In genomic region chr3:172688588-172688987, GRCh38 we compare ENCODE assay signal across 18 cellular contexts.
"Had no signal": no experiment of that assay in that cellular context is flagged by ENCODE, and none has a peak within 500 bp of the region (broad histone marks: within the 10 kb centered on the region; RNA-seq: fewer than 3 reads in every experiment).

No MANE protein-coding gene starts in this region.

- H3K9me3 Mint-ChIP-seq: activated CD4-positive, alpha-beta memory T cell treated with anti-CD3 and anti-CD28 coated beads, Interleukin-2, amount 10 ng/mL, durations not matched to agents 7 days and 5 days; activated T-cell treated with anti-CD3 and anti-CD28 coated beads, Interleukin-2, amount 50 U/mL, for 4 hours; naive B cell; neural progenitor cell; stimulated activated memory B cell treated with anti-CD40 and anti-IgM and Interleukin-4, amounts not matched to agents 10 μg/mL and 1 μg/mL and 100 μg/mL, for 72 hours; WTC11 had no signal

- H3K4me3 Mint-ChIP-seq: activated CD4-positive, alpha-beta memory T cell treated with anti-CD3 and anti-CD28 coated beads, Interleukin-2, amount 10 ng/mL, durations not matched to agents 7 days and 5 days; activated T-cell treated with anti-CD3 and anti-CD28 coated beads, Interleukin-2, amount 50 U/mL, for 4 hours; neural progenitor cell; stimulated activated memory B cell treated with anti-CD40 and anti-IgM and Interleukin-4, amounts not matched to agents 10 μg/mL and 1 μg/mL and 100 μg/mL, for 72 hours; WTC11 had no signal

- H3K36me3 Mint-ChIP-seq: naive B cell; neural progenitor cell; stimulated activated memory B cell treated with anti-CD40 and anti-IgM and Interleukin-4, amounts not matched to agents 10 μg/mL and 1 μg/mL and 100 μg/mL, for 72 hours; WTC11 had no signal

- H3K4me3 ChIP-seq: cardiac muscle cell, lung, neural progenitor cell had no signal

- H3K27me3 Mint-ChIP-seq: activated CD4-positive, alpha-beta memory T cell treated with anti-CD3 and anti-CD28 coated beads, Interleukin-2, amount 10 ng/mL, durations not matched to agents 7 days and 5 days; naive B cell; stimulated activated memory B cell treated with anti-CD40 and anti-IgM and Interleukin-4, amounts not matched to agents 10 μg/mL and 1 μg/mL and 100 μg/mL, for 72 hours had no signal

- ATAC-seq: activated T-cell treated with anti-CD3 and anti-CD28 coated beads, Interleukin-2, amount 50 U/mL, for 4 hours; stimulated activated memory B cell treated with anti-CD40 and anti-IgM and Interleukin-4, amounts not matched to agents 10 μg/mL and 1 μg/mL and 100 μg/mL, for 72 hours; WTC11 had no signal

- H3K27me3 ChIP-seq: cardiac muscle cell, neural progenitor cell had no signal

- DNase-seq: activated CD4-positive, alpha-beta memory T cell treated with anti-CD3 and anti-CD28 coated beads, Interleukin-2, amount 10 ng/mL, durations not matched to agents 7 days and 5 days; activated CD4-positive, alpha-beta T cell treated with anti-CD3 and anti-CD28 coated beads for 4 hours; activated effector memory CD4-positive, alpha-beta T cell treated with Interleukin-2 at 50 U/mL for 16 hours; activated naive CD4-positive, alpha-beta T cell treated with anti-CD3 and anti-CD28 coated beads, Interleukin-2, amount 50 U/mL, for 16 hours; activated T-cell treated with anti-CD3 and anti-CD28 coated beads, Interleukin-2, amount 50 U/mL, for 4 hours; hypothalamus; kidney; midbrain; naive B cell; stimulated activated CD4-positive, alpha-beta T cell treated with anti-CD3 and anti-CD28 coated beads, Interleukin-2, amount 100 ng/mL, for 48 hours; T-helper 2 cell had no signal

- H3K27ac Mint-ChIP-seq: activated CD4-positive, alpha-beta memory T cell treated with anti-CD3 and anti-CD28 coated beads, Interleukin-2, amount 10 ng/mL, durations not matched to agents 7 days and 5 days; neural progenitor cell; stimulated activated memory B cell treated with anti-CD40 and anti-IgM and Interleukin-4, amounts not matched to agents 10 μg/mL and 1 μg/mL and 100 μg/mL, for 72 hours; WTC11 had no signal

- FAIRE-seq: colon, endometrium, kidney had no signal

- H3K27ac ChIP-seq: cardiac muscle cell, neural progenitor cell had no signal

- H3K36me3 ChIP-seq: cardiac muscle cell, neural progenitor cell had no signal
